Comparison of ENCODE assay signal across 8 cellular contexts in the genomic region with DNA sequence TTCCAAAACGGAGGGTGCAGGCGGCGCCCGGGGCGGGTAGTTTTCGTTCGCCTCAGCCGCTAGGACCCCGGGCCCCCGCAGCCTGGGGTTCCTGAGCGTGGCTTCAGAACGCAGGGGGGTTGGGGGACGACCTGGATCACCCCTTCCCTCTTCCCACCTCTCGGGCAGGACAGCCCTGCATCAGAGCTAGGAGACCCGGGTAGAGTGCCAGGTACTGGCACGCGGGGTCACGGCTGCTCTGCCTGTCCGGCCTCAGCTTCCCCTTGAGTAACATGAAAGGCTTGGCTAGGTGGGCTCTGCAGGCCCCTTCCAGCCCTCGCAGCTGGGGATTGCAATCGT. TPM values are rescaled to one million over a fixed set of nuclear protein-coding genes. Genes with fewer than 3 reads are reported as not detected.
DNase-seq lines count a peak whose midpoint lies in the region; ATAC-seq, FAIRE-seq and TF ChIP-seq lines count a peak whose summit lies in the region.

No MANE protein-coding gene starts in this region.

- peaks cover 15% of the 10 kb centered on the region for H3K4me1 ChIP-seq in astrocyte (ENCODE audit: insufficient read depth, low read length)
- H3K4me1 ChIP-seq in HepG2 (ENCODE audit: insufficient read depth, low read length), result peaks cover 35% of the 10 kb centered on the region
- peaks cover 0 to 37% (median 16%) of the 10 kb centered on the region in 4 donors for H3K4me1 ChIP-seq in tibial nerve

- TF ChIP-seq CTCF in astrocyte (IDR thresholded peaks at IDR 0.05; ENCODE audit: insufficient read depth, low read depth, low read length) (no peak), HepG2 (CRISPR knock-in tag; IDR thresholded peaks at IDR 0.05) (no peak), tibial nerve (IDR thresholded peaks at IDR 0.05) (no peak)

- peaks cover 37% of the 10 kb centered on the region for H3K4me1 Mint-ChIP-seq in activated T-cell treated with anti-CD3 and anti-CD28 coated beads, Interleukin-2, amount 50 U/mL, for 24 hours (ENCODE audit: low read depth)
- H3K4me1 Mint-ChIP-seq in astrocyte (ENCODE audit: low read depth, unreplicated experiment), result peaks cover 6% of the 10 kb centered on the region

- H3K9ac ChIP-seq in astrocyte (ENCODE audit: low read length) (peak overlapping the region; percentile 85), HepG2 (ENCODE audit: insufficient read depth, low read depth, low read length) (peak overlapping the region; percentile 81)

- TF ChIP-seq RAD21 in HepG2 (CRISPR knock-in tag; IDR thresholded peaks at IDR 0.05), result no peak

- H3K4me2 ChIP-seq in astrocyte (ENCODE audit: low read length) (peak overlapping the region; percentile 88), HepG2 (ENCODE audit: low read depth, low read length) (peak overlapping the region; percentile 85)

- WGBS in HepG2 (ENCODE audit: low lambda C conversion rate), result under 1% methylated on average over 14 of the region's 21 CpGs
- WGBS in tibial nerve, 2 donors, result 0 to 14% methylated on average over 1 to 21 of the region's 21 CpGs

- H3K27me3 ChIP-seq in astrocyte (ENCODE audit: insufficient read depth, low read length) (no peaks in the 10 kb centered on the region), HepG2 (ENCODE audit: control insufficient read depth in 1 of 2, insufficient read depth in 2 of 2, low read length in 2 of 2) (no peaks in the 10 kb centered on the region; a peak in 1 of 5 replicates), tibial nerve (no peaks in the 10 kb centered on the region)

- H3K27ac Mint-ChIP-seq in activated T-cell treated with anti-CD3 and anti-CD28 coated beads, Interleukin-2, amount 50 U/mL, for 24 hours, result no peak overlapping the region
- no peak overlapping the region for H3K27ac Mint-ChIP-seq in astrocyte (ENCODE audit: unreplicated experiment)

- no TSS peak for BruUV-seq in HepG2 (replicated peaks; lab: Mats Ljungman, UMichigan)

- FAIRE-seq in astrocyte (lab: Jason Lieb, UNC) (no peak), HepG2 (lab: Jason Lieb, UNC) (no peak)

- TF ChIP-seq POLR2A in HepG2 (IDR thresholded peaks at IDR 0.05; ENCODE audit: insufficient read depth in 1 of 2, low read depth in 2 of 2, low read length in 2 of 2), result no peak
- no peak for TF ChIP-seq POLR2A in tibial nerve (IDR thresholded peaks at IDR 0.05)

- ATAC-seq in HepG2 (peak; percentile 4), GM19023 (IDR thresholded peaks at IDR 0.05; ENCODE audit: unreplicated experiment) (no peak)

- TF ChIP-seq EP300 in HepG2 (IDR thresholded peaks at IDR 0.05; ENCODE audit: low read depth in 2 of 2, low read length in 2 of 2), result no peak
- no peak for TF ChIP-seq EP300 in HepG2 (CRISPR knock-in tag; IDR thresholded peaks at IDR 0.05; ENCODE audit: borderline replicate concordance)
- TF ChIP-seq EP300 in tibial nerve (IDR thresholded peaks at IDR 0.05), result no peak

- H3K36me3 ChIP-seq in astrocyte (ENCODE audit: insufficient read depth, low read length) (no peaks in the 10 kb centered on the region), HepG2 (replicated peaks in 1 of 2; ENCODE audit: control insufficient read depth in 1 of 2, insufficient read depth in 2 of 2, low read length in 2 of 2) (peaks cover 0 to 2% of the 10 kb centered on the region in 2 experiments; a peak in 1 of 5 replicates), tibial nerve (peaks cover 0 to 24% (median 0%) of the 10 kb centered on the region in 3 donors)

- CTCF ChIA-PET in HepG2 (lab: Yijun Ruan, JAX; ENCODE audit: low intra/inter-chr PET ratio, low total read pairs), result interaction anchor here (0.7 kb wide), 1 partner anchor 969 kb away, joined by 3 read pairs; no protein-coding TSS in a partner anchor

- H3K9me3 Mint-ChIP-seq in activated T-cell treated with anti-CD3 and anti-CD28 coated beads, Interleukin-2, amount 50 U/mL, for 24 hours, result no peaks in the 10 kb centered on the region
- no peaks in the 10 kb centered on the region for H3K9me3 Mint-ChIP-seq in astrocyte (ENCODE audit: unreplicated experiment)

- DNase-seq in activated T-cell treated with anti-CD3 and anti-CD28 coated beads, Interleukin-2, amount 50 U/mL, for 24 hours, result no peak
- no peak for DNase-seq in activated T-cell treated with anti-CD3 and anti-CD28 coated beads, Interleukin-2, amount 50 U/mL, for 1 hour
- DNase-seq in astrocyte (ENCODE audit: low read depth) (no peak), HepG2 (ENCODE audit: low spot score) (no peak), tibial nerve (ENCODE audit: low spot score in 2 of 2) (no peak), epidermal melanocyte (ENCODE audit: insufficient read length, low spot score) (no peak), NCI-H446 treated with DMSO at 0.1 percent for 48 hours (lab: John Stamatoyannopoulos, UW) (no peak)

- in situ Hi-C loops in HepG2 (cut with HindIII; ENCODE audit: extremely low pct_ligation_motif_present, low pct_unique_long_range_greater_than_20kb), result no loop called here

- H3K27me3 Mint-ChIP-seq in activated T-cell treated with anti-CD3 and anti-CD28 coated beads, Interleukin-2, amount 50 U/mL, for 24 hours, result no peaks in the 10 kb centered on the region
- no peaks in the 10 kb centered on the region for H3K27me3 Mint-ChIP-seq in astrocyte (ENCODE audit: low read depth, unreplicated experiment)

- H3K27ac ChIP-seq in astrocyte (ENCODE audit: low read depth, low read length), result no peak overlapping the region
- peak overlapping the region; percentile 55 for H3K27ac ChIP-seq in HepG2 (ENCODE audit: extremely low read length, insufficient read depth, low read length)
- H3K27ac ChIP-seq in tibial nerve, result peak overlapping the region; percentile 54 to 88 (median 86)

- H3K9me3 ChIP-seq in astrocyte (ENCODE audit: insufficient read depth, low read depth, low read length) (no peaks in the 10 kb centered on the region), HepG2 (ENCODE audit: low read length) (no peaks in the 10 kb centered on the region), tibial nerve (no peaks in the 10 kb centered on the region)

- POLR2A ChIA-PET in HepG2 (lab: Yijun Ruan, JAX), result interaction anchor here (1.3 to 2.1 kb wide), 4 partner anchors 42 to 87 kb away, joined by 4 to 10 read pairs (median 4); a partner anchor contains a TSS

- H2AFZ ChIP-seq in astrocyte (ENCODE audit: low read depth, low read length) (peak overlapping the region; percentile 96), HepG2 (ENCODE audit: low read length) (no peak overlapping the region)

- intact Hi-C loops in HepG2 (cut with micrococcal nuclease; ENCODE audit: unreplicated experiment), result loop anchor here (1.0 kb wide), 1 partner anchor 43 kb away; a partner anchor contains a TSS

- H3K4me3 ChIP-seq in astrocyte (ENCODE audit: insufficient read depth, low read depth, low read length), result peak overlapping the region; percentile 81
- peak overlapping the region; percentile 83 to 98 (median 86) for H3K4me3 ChIP-seq in HepG2 (replicated peaks in 1 of 3; ENCODE audit: insufficient read depth in 1 of 3, low read depth in 2 of 3, low read length in 3 of 3)
- peak overlapping the region; percentile 62 to 87 (median 71) for H3K4me3 ChIP-seq in tibial nerve

- peaks cover 23% of the 10 kb centered on the region for H3K36me3 Mint-ChIP-seq in activated T-cell treated with anti-CD3 and anti-CD28 coated beads, Interleukin-2, amount 50 U/mL, for 24 hours (ENCODE audit: low read depth)
- no peaks in the 10 kb centered on the region for H3K36me3 Mint-ChIP-seq in astrocyte (ENCODE audit: low read depth, unreplicated experiment)

- peaks cover 38% of the 10 kb centered on the region for H3K79me2 ChIP-seq in astrocyte (ENCODE audit: insufficient read depth, low read length)
- H3K79me2 ChIP-seq in HepG2 (ENCODE audit: insufficient read depth, low read length), result peaks cover 34% of the 10 kb centered on the region

- H4K20me1 ChIP-seq in astrocyte (ENCODE audit: insufficient read depth, low read length) (peaks cover 49% of the 10 kb centered on the region), HepG2 (ENCODE audit: insufficient read depth, low read length) (no peaks in the 10 kb centered on the region)

- H3K4me3 Mint-ChIP-seq in activated T-cell treated with anti-CD3 and anti-CD28 coated beads, Interleukin-2, amount 50 U/mL, for 24 hours, result peak overlapping the region; percentile 93
- H3K4me3 Mint-ChIP-seq in astrocyte (ENCODE audit: unreplicated experiment), result peak overlapping the region; percentile 97

RNA-seq across cellular contexts. Expression of a gene that starts 0.5 kb away (rescaled TPM):
- total RNA-seq in astrocyte (5.9 and 7.4 TPM in 2 replicates), HepG2 (2016; rRNA removed; fragmentation: Illumina TruSeq; extraction: Trizol) (8.7 and 9.3 TPM in 2 replicates), tibial nerve (10 to 100 TPM in 3 of 4 donors, 1 to 10 TPM in 1; 7.0 to 17.7 (median 15.2) TPM)
- total RNA-seq in HepG2 (2016; cell fraction: cytosol; rRNA removed; fragmentation: Illumina TruSeq; extraction: Trizol; ENCODE audit: low read depth), result 1.4 and 1.6 TPM in 2 replicates
- 8.7 and 9.2 TPM in 2 replicates for total RNA-seq in HepG2 (2016; cell fraction: insoluble cytoplasmic fraction; rRNA removed; fragmentation: Illumina TruSeq; extraction: Trizol)
- 4.1 and 4.7 TPM in 2 replicates for total RNA-seq in HepG2 (2016; cell fraction: membrane; rRNA removed; fragmentation: Illumina TruSeq; extraction: Trizol)
- total RNA-seq in HepG2 (2016; cell fraction: nucleus; rRNA removed; fragmentation: Illumina TruSeq; extraction: Trizol), result 5.0 and 6.1 TPM in 2 replicates
- polyA plus RNA-seq in HepG2 (2011; rRNA removed), result 4.6 and 4.8 TPM in 2 replicates
- 3.6 and 3.7 TPM in 2 replicates for polyA plus RNA-seq in HepG2 (2011; cell fraction: cytosol; rRNA removed)
- polyA plus RNA-seq in HepG2 (2011; cell fraction: nucleus; rRNA removed), result 7.8 and 8.5 TPM in 2 replicates
- 3.3 and 3.7 TPM in 2 replicates for polyA plus RNA-seq in HepG2 (2012)
- polyA plus RNA-seq in HepG2 (2016; cell fraction: cytosol; fragmentation: Illumina TruSeq; extraction: Trizol; ENCODE audit: low read depth), result 0.69 and 0.75 TPM in 2 replicates
- polyA plus RNA-seq in HepG2 (2016; cell fraction: insoluble cytoplasmic fraction; fragmentation: Illumina TruSeq; extraction: Trizol; ENCODE audit: low read depth), result 6.4 and 7.8 TPM in 2 replicates
- polyA plus RNA-seq in HepG2 (2016; cell fraction: membrane; fragmentation: Illumina TruSeq; extraction: Trizol; ENCODE audit: low read depth), result 1.5 and 1.9 TPM in 2 replicates
- 17.0 and 22.7 TPM in 2 replicates for polyA plus RNA-seq in HepG2 (2016; cell fraction: nucleus; fragmentation: Illumina TruSeq; extraction: Trizol; ENCODE audit: insufficient read depth, low read depth)
- 3.1 and 7.0 TPM in 2 replicates for polyA minus RNA-seq in HepG2 (2011; rRNA and poly(A)+ RNA removed; ENCODE audit: low replicate concordance)
- polyA minus RNA-seq in HepG2 (2011; cell fraction: cytosol; rRNA and poly(A)+ RNA removed), result 1.3 and 2.0 TPM in 2 replicates
- polyA minus RNA-seq in HepG2 (2011; cell fraction: nucleus; rRNA and poly(A)+ RNA removed), result 2.4 and 3.9 TPM in 2 replicates

RNA-seq across cellular contexts. Expression of a gene that starts 0.7 kb away (rescaled TPM):
- 35.0 and 43.6 TPM in 2 replicates for total RNA-seq in astrocyte
- total RNA-seq in HepG2 (2016; rRNA removed; fragmentation: Illumina TruSeq; extraction: Trizol), result 20.4 and 33.8 TPM in 2 replicates
- total RNA-seq in HepG2 (2016; cell fraction: cytosol; rRNA removed; fragmentation: Illumina TruSeq; extraction: Trizol; ENCODE audit: low read depth), result 4.7 and 5.7 TPM in 2 replicates
- 17.2 and 21.3 TPM in 2 replicates for total RNA-seq in HepG2 (2016; cell fraction: insoluble cytoplasmic fraction; rRNA removed; fragmentation: Illumina TruSeq; extraction: Trizol)
- 17.1 and 18.2 TPM in 2 replicates for total RNA-seq in HepG2 (2016; cell fraction: membrane; rRNA removed; fragmentation: Illumina TruSeq; extraction: Trizol)
- 17.8 and 20.6 TPM in 2 replicates for total RNA-seq in HepG2 (2016; cell fraction: nucleus; rRNA removed; fragmentation: Illumina TruSeq; extraction: Trizol)
- polyA plus RNA-seq in HepG2 (2011; rRNA removed), result 19.0 and 30.1 TPM in 2 replicates
- 11.3 and 14.0 TPM in 2 replicates for polyA plus RNA-seq in HepG2 (2011; cell fraction: cytosol; rRNA removed)
- 34.2 TPM in 2 replicates for polyA plus RNA-seq in HepG2 (2011; cell fraction: nucleus; rRNA removed)
- polyA plus RNA-seq in HepG2 (2012), result 18.2 and 19.8 TPM in 2 replicates
- 5.7 and 6.7 TPM in 2 replicates for polyA plus RNA-seq in HepG2 (2016; cell fraction: cytosol; fragmentation: Illumina TruSeq; extraction: Trizol; ENCODE audit: low read depth)
- polyA plus RNA-seq in HepG2 (2016; cell fraction: insoluble cytoplasmic fraction; fragmentation: Illumina TruSeq; extraction: Trizol; ENCODE audit: low read depth), result 33.6 and 43.4 TPM in 2 replicates
- polyA plus RNA-seq in HepG2 (2016; cell fraction: membrane; fragmentation: Illumina TruSeq; extraction: Trizol; ENCODE audit: low read depth), result 16.8 and 19.5 TPM in 2 replicates
- polyA plus RNA-seq in HepG2 (2016; cell fraction: nucleus; fragmentation: Illumina TruSeq; extraction: Trizol; ENCODE audit: insufficient read depth, low read depth), result 33.5 and 33.9 TPM in 2 replicates
- 21.1 and 36.0 TPM in 2 replicates for polyA minus RNA-seq in HepG2 (2011; rRNA and poly(A)+ RNA removed; ENCODE audit: low replicate concordance)
- polyA minus RNA-seq in HepG2 (2011; cell fraction: cytosol; rRNA and poly(A)+ RNA removed), result 17.0 and 22.2 TPM in 2 replicates
- 32.4 and 38.9 TPM in 2 replicates for polyA minus RNA-seq in HepG2 (2011; cell fraction: nucleus; rRNA and poly(A)+ RNA removed)
- total RNA-seq in tibial nerve, result 10 to 100 TPM; 41.5 to 68.6 (median 48.0) TPM

RNA-seq across cellular contexts. Expression of a gene that starts 42.3 kb away (rescaled TPM):
- 24.4 and 26.1 TPM in 2 replicates for total RNA-seq in astrocyte
- 31.4 and 43.4 TPM in 2 replicates for total RNA-seq in HepG2 (2016; rRNA removed; fragmentation: Illumina TruSeq; extraction: Trizol)
- 9.1 and 10.6 TPM in 2 replicates for total RNA-seq in HepG2 (2016; cell fraction: cytosol; rRNA removed; fragmentation: Illumina TruSeq; extraction: Trizol; ENCODE audit: low read depth)
- total RNA-seq in HepG2 (2016; cell fraction: insoluble cytoplasmic fraction; rRNA removed; fragmentation: Illumina TruSeq; extraction: Trizol), result 30.8 and 45.5 TPM in 2 replicates
- 23.1 and 25.3 TPM in 2 replicates for total RNA-seq in HepG2 (2016; cell fraction: membrane; rRNA removed; fragmentation: Illumina TruSeq; extraction: Trizol)
- 12.4 and 14.4 TPM in 2 replicates for total RNA-seq in HepG2 (2016; cell fraction: nucleus; rRNA removed; fragmentation: Illumina TruSeq; extraction: Trizol)
- polyA plus RNA-seq in HepG2 (2011; rRNA removed), result 18.7 and 21.6 TPM in 2 replicates
- 19.8 and 22.2 TPM in 2 replicates for polyA plus RNA-seq in HepG2 (2011; cell fraction: cytosol; rRNA removed)
- polyA plus RNA-seq in HepG2 (2011; cell fraction: nucleus; rRNA removed), result 12.8 and 14.0 TPM in 2 replicates
- polyA plus RNA-seq in HepG2 (2012), result 13.3 and 16.8 TPM in 2 replicates
- 4.2 and 5.1 TPM in 2 replicates for polyA plus RNA-seq in HepG2 (2016; cell fraction: cytosol; fragmentation: Illumina TruSeq; extraction: Trizol; ENCODE audit: low read depth)
- polyA plus RNA-seq in HepG2 (2016; cell fraction: insoluble cytoplasmic fraction; fragmentation: Illumina TruSeq; extraction: Trizol; ENCODE audit: low read depth), result 37.9 and 38.1 TPM in 2 replicates
- polyA plus RNA-seq in HepG2 (2016; cell fraction: membrane; fragmentation: Illumina TruSeq; extraction: Trizol; ENCODE audit: low read depth), result 11.1 and 13.7 TPM in 2 replicates
- 24.6 and 27.6 TPM in 2 replicates for polyA plus RNA-seq in HepG2 (2016; cell fraction: nucleus; fragmentation: Illumina TruSeq; extraction: Trizol; ENCODE audit: insufficient read depth, low read depth)
- polyA minus RNA-seq in HepG2 (2011; rRNA and poly(A)+ RNA removed; ENCODE audit: low replicate concordance), result 23.0 and 28.7 TPM in 2 replicates
- 11.2 and 12.0 TPM in 2 replicates for polyA minus RNA-seq in HepG2 (2011; cell fraction: cytosol; rRNA and poly(A)+ RNA removed)
- polyA minus RNA-seq in HepG2 (2011; cell fraction: nucleus; rRNA and poly(A)+ RNA removed), result 6.7 and 8.5 TPM in 2 replicates
- 10 to 100 TPM; 18.2 to 24.6 (median 19.1) TPM for total RNA-seq in tibial nerve
